8 cellular contexts compared by ENCODE assay signal in genomic region chr7:149147072-149147729, GRCh38. TPM values are rescaled to one million over a fixed set of nuclear protein-coding genes. Genes with fewer than 3 reads are reported as not detected.
DNase-seq lines count a peak whose midpoint lies in the region; ATAC-seq and TF ChIP-seq lines count a peak whose summit lies in the region.

TSS of gene ZNF398 (plus strand) at chr7:149147453. CDS start at chr7:149147743, 290 bp downstream.

- peak within 1 kb of the TSS; percentile 71 for H3K9ac ChIP-seq in mammary epithelial cell (ENCODE audit: insufficient read depth, low read length)

- dilution Hi-C loops in mammary epithelial cell (cut with HindIII; ENCODE audit: low sequenced_read_pairs): no loop called here

- in situ Hi-C loops in ACHN (cut with HindIII; ENCODE audit: low pct_ligation_motif_present, low pct_unique_long_range_greater_than_20kb, low sequenced_read_pairs): no loop called here
- in situ Hi-C loops in mammary epithelial cell (cut with MboI; ENCODE audit: low sequenced_read_pairs in 2 of 2): no loop called here

- H4K20me1 ChIP-seq in mammary epithelial cell (ENCODE audit: insufficient read depth, low read length): no peaks in the 10 kb centered on the region

- TF ChIP-seq CTCF in WI38 (IDR thresholded peaks at IDR 0.05; ENCODE audit: low read depth, low read length) (no peak), mammary epithelial cell (conservative IDR thresholded peaks at IDR 0.05 in 1 of 2, IDR thresholded peaks at IDR 0.05 in 1 of 2; ENCODE audit: extremely low read depth in 1 of 2, insufficient read depth in 1 of 2, low read depth in 1 of 2, low read length in 2 of 2) (peak; percentile 24 to 53)

- H3K4me3 ChIP-seq in WI38 (ENCODE audit: low read depth, low read length): peak within 1 kb of the TSS; percentile 84
- peak within 1 kb of the TSS; percentile 65 to 94 (median 89) for H3K4me3 ChIP-seq in mammary epithelial cell (replicated peaks in 1 of 3; ENCODE audit: insufficient read depth in 1 of 3, low read depth in 2 of 3, low read length in 3 of 3)

- peak within 1 kb of the TSS; percentile 93 for H3K4me2 ChIP-seq in mammary epithelial cell (ENCODE audit: insufficient read depth, low read depth, low read length)

- peak within 1 kb of the TSS; percentile 26 for H3K27ac ChIP-seq in mammary epithelial cell (ENCODE audit: insufficient read depth, low read depth, low read length)

- no TSS peak for BruUV-seq in mammary epithelial cell (replicated peaks; lab: Mats Ljungman, UMichigan)

- H3K4me1 ChIP-seq in mammary epithelial cell (ENCODE audit: insufficient read depth, low read length): peaks cover 22% of the 10 kb centered on the region

- ATAC-seq in GM18519 (IDR thresholded peaks at IDR 0.05; ENCODE audit: low FRiP score, unreplicated experiment) (peak; percentile 62), HG03039 (IDR thresholded peaks at IDR 0.05; ENCODE audit: unreplicated experiment) (peak; percentile 68)

- DNase-seq in ACHN (peak; percentile 86), NCI-H2171 treated with DMSO at 0.1 percent for 48 hours (lab: John Stamatoyannopoulos, UW) (peak; percentile 75), mammary epithelial cell (peak; percentile 67), inferior parietal cortex (ENCODE audit: extremely low spot score) (peak; percentile 74)
- peak; percentile 67 to 71 for DNase-seq in stimulated activated CD4-positive, alpha-beta T cell treated with anti-CD3 and anti-CD28 coated beads, Interleukin-12 subunit alpha, Interleukin-12 subunit beta, amount 100 ng/mL, for 24 hours (ENCODE audit: low read depth in 2 of 2)

- no peaks in the 10 kb centered on the region for H3K9me3 ChIP-seq in mammary epithelial cell (replicated peaks; ENCODE audit: insufficient read depth, low read length)

- no peaks in the 10 kb centered on the region for H3K27me3 ChIP-seq in mammary epithelial cell (ENCODE audit: insufficient read depth, low read length)

- peaks cover 41% of the 10 kb centered on the region for H3K79me2 ChIP-seq in mammary epithelial cell (ENCODE audit: insufficient read depth, low read length)

- WGBS in mammary epithelial cell (ENCODE audit: low coverage, missing lambda C conversion rate): 10% methylated on average over 11 of the region's 78 CpGs

- peaks cover 2% of the 10 kb centered on the region for H3K36me3 ChIP-seq in mammary epithelial cell (ENCODE audit: insufficient read depth, low read length)

- H2AFZ ChIP-seq in mammary epithelial cell (ENCODE audit: low read depth, low read length): peak within 1 kb of the TSS; percentile 75

- intact Hi-C loops in mammary epithelial cell (cut with micrococcal nuclease): loop anchor here (1.0 to 2.0 kb wide), 4 partner anchors 14 to 48 kb away; partner anchors contain the start of genes ZNF282 and ZNF425

- CTCF ChIA-PET in mammary epithelial cell (lab: Charles Lee; ENCODE audit: low non-redundant PET): interaction anchor here (0.6 kb wide), 1 partner anchor 26 kb away, joined by 11 read pairs; no protein-coding TSS in a partner anchor

RNA-seq across cellular contexts. Expression of gene ZNF398, which starts in this region (rescaled TPM):
- total RNA-seq in mammary epithelial cell: 10 to 100 TPM; 16.0 to 26.2 TPM
- 10.3 TPM for polyA plus RNA-seq in mammary epithelial cell
- polyA minus RNA-seq in mammary epithelial cell: 29.6 TPM

Comparison
In these comparisons a context has a peak if more than half of its experiments do, and no peak if none do; other contexts are left out.
1. Peak in every context shown above with its lines: DNase-seq, ATAC-seq, H3K4me3 ChIP-seq and H3K27ac ChIP-seq.